ENCODE assay signal across 29 cellular contexts in the genomic region with DNA sequence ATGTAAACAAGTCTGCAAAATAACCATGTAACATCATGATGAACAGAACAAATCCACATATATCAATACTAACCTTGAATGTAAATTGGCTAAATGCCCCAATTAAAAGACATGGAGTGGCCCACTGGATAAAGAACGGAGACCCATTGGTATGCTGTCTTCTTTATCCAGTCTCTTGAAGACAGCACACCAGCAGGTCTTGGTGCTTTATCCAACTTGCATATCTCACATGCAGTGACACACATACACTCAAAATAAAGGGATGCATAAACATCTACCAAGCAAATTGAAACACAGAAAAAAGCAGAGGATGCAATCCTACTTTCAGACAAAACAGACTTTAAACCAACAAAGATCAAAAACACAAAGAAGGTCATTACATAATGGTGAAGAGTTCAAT.
"Had no signal": no experiment of that assay in that cellular context is flagged by ENCODE, and none has a peak within 500 bp of the region (broad histone marks: within the 10 kb centered on the region; RNA-seq: fewer than 3 reads in every experiment).

No MANE protein-coding gene starts in this region.

- H3K27ac ChIP-seq: colonic mucosa, coronary artery, dorsolateral prefrontal cortex, epithelial cell of prostate, esophagus muscularis mucosa, esophagus squamous epithelium, foreskin keratinocyte, gastrocnemius medialis, gastroesophageal sphincter, heart left ventricle, heart right ventricle, hepatocyte had no signal

- H2AFZ ChIP-seq: hepatocyte had no signal

- H3K79me2 ChIP-seq: hepatocyte had no signal

- H3K36me3 ChIP-seq: colonic mucosa, esophagus muscularis mucosa, esophagus squamous epithelium, gastrocnemius medialis, gastroesophageal sphincter, heart left ventricle, heart right ventricle had no signal

- H3K4me3 Mint-ChIP-seq: dendritic cell treated with granulocyte-macrophage colony-stimulating factor and Interleukin-4, amounts not matched to agents 40 ng/mL and 50 ng/mL, for 4 days; effector memory CD8-positive, alpha-beta T cell; endodermal cell had no signal

- ATAC-seq: effector memory CD8-positive, alpha-beta T cell; esophagus mucosa; foreskin keratinocyte; gastrocnemius medialis; gastroesophageal sphincter; heart left ventricle; heart right ventricle had no signal

- FAIRE-seq: colon, endometrium, endothelial cell of umbilical vein, frontal cortex had no signal

- H3K27me3 ChIP-seq: colonic mucosa, dorsolateral prefrontal cortex, esophagus muscularis mucosa, esophagus squamous epithelium, gastrocnemius medialis, gastroesophageal sphincter, heart left ventricle, heart right ventricle, hepatocyte had no signal

- H3K4me2 ChIP-seq: hepatocyte had no signal

- H3K4me3 ChIP-seq: colonic mucosa, coronary artery, dorsolateral prefrontal cortex, esophagus muscularis mucosa, esophagus squamous epithelium, gastrocnemius medialis, gastroesophageal sphincter, heart left ventricle, heart right ventricle, hepatocyte had no signal

- H3K4me1 Mint-ChIP-seq: endodermal cell had no signal

- DNase-seq: colonic mucosa; cortex of kidney; dermis blood vessel endothelial cell; dorsolateral prefrontal cortex; effector CD4-positive, alpha-beta T cell; effector CD8-positive, alpha-beta T cell; effector memory CD4-positive, alpha-beta T cell; effector memory CD8-positive, alpha-beta T cell; endodermal cell; esophagus squamous epithelium; foreskin fibroblast; foreskin keratinocyte; foreskin melanocyte; gastrocnemius medialis; glutamatergic neuron; head of caudate nucleus; heart left ventricle; heart right ventricle had no signal

- H3K9me3 ChIP-seq: colonic mucosa, gastrocnemius medialis had no signal

- H3K27me3 Mint-ChIP-seq: dendritic cell treated with granulocyte-macrophage colony-stimulating factor and Interleukin-4, amounts not matched to agents 40 ng/mL and 50 ng/mL, for 4 days had no signal

- H3K27ac Mint-ChIP-seq: dendritic cell treated with granulocyte-macrophage colony-stimulating factor and Interleukin-4, amounts not matched to agents 40 ng/mL and 50 ng/mL, for 4 days; effector memory CD8-positive, alpha-beta T cell; endodermal cell had no signal

- H3K4me1 ChIP-seq: colonic mucosa, esophagus muscularis mucosa, esophagus squamous epithelium, foreskin keratinocyte, gastrocnemius medialis, gastroesophageal sphincter, heart left ventricle, heart right ventricle had no signal
